26 cellular contexts compared by ENCODE assay signal in the genomic region with DNA sequence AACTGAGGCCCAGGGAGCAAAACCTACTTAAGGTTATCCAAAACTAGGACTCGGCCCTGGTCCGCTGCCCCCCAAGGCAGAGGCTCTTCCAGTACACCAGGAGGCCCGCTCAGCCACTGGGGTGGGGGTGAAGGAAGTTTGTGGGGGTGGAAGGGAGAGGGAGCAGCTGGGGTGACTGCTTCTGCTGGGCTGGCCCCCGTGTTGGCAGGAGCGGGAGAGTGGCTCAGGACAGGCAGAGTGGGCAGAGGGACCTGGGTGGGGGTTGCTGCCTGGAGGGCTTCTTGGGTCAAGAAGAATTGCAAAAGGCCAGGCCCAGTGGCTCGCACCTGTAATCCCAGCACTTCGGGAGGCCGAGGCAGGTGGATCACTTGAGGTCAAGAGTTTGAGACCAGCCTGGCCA.
"Had no signal": no experiment of that assay in that cellular context is flagged by ENCODE, and none has a peak within 500 bp of the region (broad histone marks: within the 10 kb centered on the region; RNA-seq: fewer than 3 reads in every experiment).

No MANE protein-coding gene starts in this region.

- H3K4me3 ChIP-seq: coronary artery, esophagus squamous epithelium, heart right ventricle, left ventricle myocardium inferior, lower lobe of right lung, prostate gland, thoracic aorta, tibial nerve, upper lobe of left lung had no signal

- H3K27me3 ChIP-seq: esophagus squamous epithelium, tibial nerve, upper lobe of left lung had no signal

- ATAC-seq: effector memory CD8-positive, alpha-beta T cell; heart right ventricle; left colon; lower lobe of right lung; natural killer cell; right cardiac atrium; stimulated activated naive B cell treated with anti-CD40 and anti-IgM and Interleukin-4, amounts not matched to agents 10 μg/mL and 1 μg/mL and 100 μg/mL, for 72 hours had no signal

- H3K36me3 ChIP-seq: left ventricle myocardium inferior, thoracic aorta, tibial nerve had no signal

- H3K4me1 Mint-ChIP-seq: central memory CD8-positive, alpha-beta T cell; neural crest cell had no signal

- H3K36me3 Mint-ChIP-seq: natural killer cell; stimulated activated naive B cell treated with anti-CD40 and anti-IgM and Interleukin-4, amounts not matched to agents 10 μg/mL and 1 μg/mL and 100 μg/mL, for 72 hours had no signal

- H3K9me3 ChIP-seq: esophagus squamous epithelium, heart right ventricle, left ventricle myocardium inferior, lower lobe of right lung, prostate gland, thoracic aorta, tibial nerve, upper lobe of left lung had no signal

- H3K27ac ChIP-seq: coronary artery, esophagus squamous epithelium, left ventricle myocardium inferior, lower lobe of right lung, prostate gland, thoracic aorta, tibial nerve, upper lobe of left lung had no signal

- DNase-seq: effector memory CD8-positive, alpha-beta T cell; erythroblast; esophagus squamous epithelium; foreskin melanocyte; glutamatergic neuron; heart right ventricle; hippocampal formation; kidney glomerular epithelial cell; left ventricle myocardium inferior; lower lobe of right lung; natural killer cell; nucleus accumbens; right cardiac atrium; small intestine; stimulated activated CD4-positive, alpha-beta T cell treated with anti-CD3 and anti-CD28 coated beads, Interleukin-1b, Interleukin-23, amount 100 ng/mL, for 48 hours; stimulated activated CD4-positive, alpha-beta T cell treated with anti-CD3 and anti-CD28 coated beads, Interleukin-4, amount 100 ng/mL, for 1 hour; stimulated activated naive B cell treated with anti-CD40 and anti-IgM and Interleukin-4, amounts not matched to agents 10 μg/mL and 1 μg/mL and 100 μg/mL, for 72 hours had no signal

- H3K27ac Mint-ChIP-seq: natural killer cell; stimulated activated naive B cell treated with anti-CD40 and anti-IgM and Interleukin-4, amounts not matched to agents 10 μg/mL and 1 μg/mL and 100 μg/mL, for 72 hours; stimulated activated naive CD8-positive, alpha-beta T cell treated with anti-CD3 and anti-CD28 coated beads, Interleukin-15, Interleukin-2, amounts not matched to agents 100 ng/mL and 50 ng/mL, for 24 hours had no signal

- H3K4me1 ChIP-seq: left ventricle myocardium inferior, prostate gland, tibial nerve, upper lobe of left lung had no signal

- H3K9me3 Mint-ChIP-seq: central memory CD8-positive, alpha-beta T cell; effector memory CD8-positive, alpha-beta T cell; natural killer cell; neural crest cell; stimulated activated naive B cell treated with anti-CD40 and anti-IgM and Interleukin-4, amounts not matched to agents 10 μg/mL and 1 μg/mL and 100 μg/mL, for 72 hours; stimulated activated naive CD8-positive, alpha-beta T cell treated with anti-CD3 and anti-CD28 coated beads, Interleukin-15, Interleukin-2, amounts not matched to agents 100 ng/mL and 50 ng/mL, for 24 hours had no signal

- H3K27me3 Mint-ChIP-seq: central memory CD8-positive, alpha-beta T cell; effector memory CD8-positive, alpha-beta T cell; stimulated activated naive B cell treated with anti-CD40 and anti-IgM and Interleukin-4, amounts not matched to agents 10 μg/mL and 1 μg/mL and 100 μg/mL, for 72 hours; stimulated activated naive CD8-positive, alpha-beta T cell treated with anti-CD3 and anti-CD28 coated beads, Interleukin-15, Interleukin-2, amounts not matched to agents 100 ng/mL and 50 ng/mL, for 24 hours had no signal

- H3K4me3 Mint-ChIP-seq: central memory CD8-positive, alpha-beta T cell; effector memory CD8-positive, alpha-beta T cell; natural killer cell; neural crest cell; stimulated activated naive B cell treated with anti-CD40 and anti-IgM and Interleukin-4, amounts not matched to agents 10 μg/mL and 1 μg/mL and 100 μg/mL, for 72 hours; stimulated activated naive CD8-positive, alpha-beta T cell treated with anti-CD3 and anti-CD28 coated beads, Interleukin-15, Interleukin-2, amounts not matched to agents 100 ng/mL and 50 ng/mL, for 24 hours had no signal
